Comparison of ENCODE assay signal across 12 cellular contexts in genomic region chr3:55128201-55128870, GRCh38.
DNase-seq lines count a peak whose midpoint lies in the region; ATAC-seq and TF ChIP-seq lines count a peak whose summit lies in the region.
"Had no signal": no experiment of that assay in that cellular context is flagged by ENCODE, and none has a peak within 500 bp of the region (broad histone marks: within the 10 kb centered on the region; RNA-seq: fewer than 3 reads in every experiment).

No MANE protein-coding gene starts in this region.

- H3K4me1 ChIP-seq in aorta (ENCODE audit: control insufficient read depth in 1 of 2, insufficient read depth in 2 of 2, low read length in 2 of 2) = no peaks in the 10 kb centered on the region

- H3K4me1 Mint-ChIP-seq in nephron progenitor cell = peaks cover 68% of the 10 kb centered on the region
- H3K4me1 Mint-ChIP-seq: activated naive CD8-positive, alpha-beta T cell treated with anti-CD3 and anti-CD28 coated beads, Interleukin-2, amount 50 U/mL, for 24 hours had no signal

- H3K36me3 ChIP-seq in aorta (ENCODE audit: control insufficient read depth in 1 of 2, insufficient read depth in 2 of 2, low read length in 1 of 2) = no peaks in the 10 kb centered on the region

- H3K9me3 Mint-ChIP-seq in nephron progenitor cell = no peaks in the 10 kb centered on the region
- H3K9me3 Mint-ChIP-seq: activated naive CD8-positive, alpha-beta T cell treated with anti-CD3 and anti-CD28 coated beads, Interleukin-2, amount 50 U/mL, for 24 hours had no signal

- no peak for TF ChIP-seq CTCF in astrocyte of the spinal cord (IDR thresholded peaks at IDR 0.05; ENCODE audit: low read depth, low read length)
- TF ChIP-seq CTCF in nephron progenitor cell (IDR thresholded peaks at IDR 0.05) = no peak
- TF ChIP-seq CTCF in omental fat pad (IDR thresholded peaks at IDR 0.05) = no peak

- DNase-seq in COR-L47 (lab: John Stamatoyannopoulos, UW) (peak; percentile 8), NCI-H146 treated with DMSO at 0.1 percent for 48 hours (lab: John Stamatoyannopoulos, UW; ENCODE audit: unreplicated experiment) (peak; percentile 37), astrocyte of the spinal cord (ENCODE audit: low read depth, low spot score) (peak; percentile 70), nephron progenitor cell (peak; percentile 18), omental fat pad (ENCODE audit: low spot score) (no peak), aorta (no peak)
- DNase-seq in stimulated activated CD8-positive, alpha-beta memory T cell treated with anti-CD3 and anti-CD28 coated beads, Interleukin-4, amount 100 ng/mL, for 48 hours = no peak
- no peak for DNase-seq in activated T-cell treated with anti-CD3 and anti-CD28 coated beads, Interleukin-2, amount 50 U/mL, for 1 hour
- DNase-seq: activated CD8-positive, alpha-beta memory T cell treated with anti-CD3 and anti-CD28 coated beads, Interleukin-2, amount 50 U/mL, for 48 hours; activated naive CD8-positive, alpha-beta T cell treated with anti-CD3 and anti-CD28 coated beads, Interleukin-2, amount 50 U/mL, for 24 hours; NCI-H1930 had no signal

- H3K9me3 ChIP-seq in aorta (ENCODE audit: control insufficient read depth, low read length) = peaks cover 2% of the 10 kb centered on the region

- no peak overlapping the region for H3K27ac ChIP-seq in aorta (ENCODE audit: low read depth in 1 of 2, low read length in 2 of 2)

- peak overlapping the region; percentile 46 for H3K4me3 Mint-ChIP-seq in nephron progenitor cell
- H3K4me3 Mint-ChIP-seq: activated naive CD8-positive, alpha-beta T cell treated with anti-CD3 and anti-CD28 coated beads, Interleukin-2, amount 50 U/mL, for 24 hours had no signal

- H3K4me3 ChIP-seq in astrocyte of the spinal cord (ENCODE audit: low read depth, low read length) (no peak overlapping the region), aorta (ENCODE audit: low read length in 2 of 2) (no peak overlapping the region)

- no peaks in the 10 kb centered on the region for H3K36me3 Mint-ChIP-seq in nephron progenitor cell (ENCODE audit: low read depth)

- WGBS in aorta, 2 donors = 13% methylated on average over 10 of the region's 10 CpGs

- peaks cover 0 to 3% of the 10 kb centered on the region in 2 donors for H3K27me3 ChIP-seq in aorta (ENCODE audit: control insufficient read depth in 1 of 2, insufficient read depth in 2 of 2, low read length in 1 of 2)

- ATAC-seq in omental fat pad (ENCODE audit: low FRiP score) = no peak
- no peak for ATAC-seq in aorta (ENCODE audit: low FRiP score)
- ATAC-seq: activated naive CD8-positive, alpha-beta T cell treated with anti-CD3 and anti-CD28 coated beads, Interleukin-2, amount 50 U/mL, for 24 hours; Panc1 had no signal

- in situ Hi-C loops in astrocyte of the spinal cord (cut with HindIII; ENCODE audit: low sequenced_read_pairs) = no loop called here

- peak overlapping the region; percentile 82 for H3K27ac Mint-ChIP-seq in nephron progenitor cell
- H3K27ac Mint-ChIP-seq: activated naive CD8-positive, alpha-beta T cell treated with anti-CD3 and anti-CD28 coated beads, Interleukin-2, amount 50 U/mL, for 24 hours had no signal

- intact Hi-C loops in aorta (cut with DNase I) = no loop called here

- no peaks in the 10 kb centered on the region for H3K27me3 Mint-ChIP-seq in nephron progenitor cell (ENCODE audit: low read depth, poor library complexity)
- H3K27me3 Mint-ChIP-seq: activated naive CD8-positive, alpha-beta T cell treated with anti-CD3 and anti-CD28 coated beads, Interleukin-2, amount 50 U/mL, for 24 hours had no signal

Comparison
In these comparisons a context has a peak if more than half of its experiments do, and no peak if none do; other contexts are left out.
1. DNase-seq: peak in COR-L47 (single experiment), NCI-H146 treated with DMSO at 0.1 percent for 48 hours (single experiment), astrocyte of the spinal cord (single experiment) and nephron progenitor cell (single experiment); none in stimulated activated CD8-positive, alpha-beta memory T cell treated with anti-CD3 and anti-CD28 coated beads, Interleukin-4, amount 100 ng/mL, for 48 hours (single experiment), omental fat pad (single experiment), aorta (0 of 2) and activated T-cell treated with anti-CD3 and anti-CD28 coated beads, Interleukin-2, amount 50 U/mL, for 1 hour (single experiment).